13 cellular contexts compared by ENCODE assay signal in the genomic region with DNA sequence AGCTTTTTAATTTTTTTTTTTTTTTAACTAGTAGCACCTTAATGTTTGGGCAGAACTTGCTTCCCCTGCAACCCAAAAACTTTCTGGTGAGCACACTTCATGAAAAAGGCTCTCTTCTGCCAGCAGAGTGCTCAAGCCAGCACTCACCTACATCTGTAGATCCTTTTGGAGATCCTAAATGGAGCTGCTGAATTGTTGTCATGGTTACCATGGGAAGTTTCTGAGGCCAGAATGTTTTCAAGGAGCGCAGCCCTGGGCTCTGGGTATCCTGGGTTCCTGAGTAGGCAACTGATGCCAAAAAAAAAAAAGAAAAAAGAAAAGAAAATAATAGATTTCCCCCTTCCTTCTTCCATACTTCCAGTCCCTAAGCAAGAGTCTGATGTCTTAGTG. TPM values are rescaled to one million over a fixed set of nuclear protein-coding genes. Genes with fewer than 3 reads are reported as not detected.
DNase-seq lines count a peak whose midpoint lies in the region; ATAC-seq and TF ChIP-seq lines count a peak whose summit lies in the region.
"Had no signal": no experiment of that assay in that cellular context is flagged by ENCODE, and none has a peak within 500 bp of the region (broad histone marks: within the 10 kb centered on the region; RNA-seq: fewer than 3 reads in every experiment).

No MANE protein-coding gene starts in this region.

- peaks cover 6% of the 10 kb centered on the region for H3K4me1 ChIP-seq in right cardiac atrium (ENCODE audit: control insufficient read depth, insufficient read depth, low read length)
- peaks cover 0 to 17% of the 10 kb centered on the region in 2 donors for H3K4me1 ChIP-seq in right atrium auricular region
- H3K4me1 ChIP-seq in lower lobe of right lung: peaks cover 36% of the 10 kb centered on the region
- peaks cover 16% of the 10 kb centered on the region for H3K4me1 ChIP-seq in upper lobe of right lung

- peaks cover 8% of the 10 kb centered on the region for H3K36me3 Mint-ChIP-seq in activated B cell treated with CpG ODN at 0.5 μM for 24 hours (ENCODE audit: low read depth)

- TF ChIP-seq CTCF in right atrium auricular region (IDR thresholded peaks at IDR 0.05): no peak
- TF ChIP-seq CTCF in activated B cell treated with CpG ODN at 0.5 μM for 24 hours (IDR thresholded peaks at IDR 0.05): no peak
- no peak for TF ChIP-seq CTCF in lower lobe of right lung (IDR thresholded peaks at IDR 0.05)
- no peak for TF ChIP-seq CTCF in upper lobe of right lung (IDR thresholded peaks at IDR 0.05)

- H3K4me3 Mint-ChIP-seq in activated B cell treated with CpG ODN at 0.5 μM for 24 hours: peak overlapping the region; percentile 64

- no peak overlapping the region for H3K4me3 ChIP-seq in right cardiac atrium (ENCODE audit: low read length)
- H3K4me3 ChIP-seq in right atrium auricular region: no peak overlapping the region
- no peak overlapping the region for H3K4me3 ChIP-seq in lower lobe of right lung
- H3K4me3 ChIP-seq in upper lobe of right lung: no peak overlapping the region
- H3K4me3 ChIP-seq: esophagus muscularis mucosa, MG63 had no signal

- CTCF ChIA-PET in activated B cell treated with CpG ODN at 0.5 μM for 24 hours (lab: Charles Lee): interaction anchor here (0.6 to 3.6 kb wide), 12 partner anchors 16 to 267 kb away, joined by 3 to 28 read pairs (median 4); partner anchors contain the start of gene BOD1

- ATAC-seq in right cardiac atrium (no peak), activated B cell treated with CpG ODN at 0.5 μM for 24 hours (ENCODE audit: low read depth) (no peak), lower lobe of right lung (no peak), upper lobe of right lung (no peak), HG02852 (IDR thresholded peaks at IDR 0.05; ENCODE audit: unreplicated experiment) (no peak)

- H3K27ac ChIP-seq in right cardiac atrium (ENCODE audit: low read length): peak overlapping the region; percentile 38
- no peak overlapping the region for H3K27ac ChIP-seq in right atrium auricular region
- peak overlapping the region; percentile 49 for H3K27ac ChIP-seq in lower lobe of right lung
- peak overlapping the region; percentile 30 for H3K27ac ChIP-seq in upper lobe of right lung
- H3K27ac ChIP-seq: esophagus muscularis mucosa had no signal

- H3K27me3 Mint-ChIP-seq in activated B cell treated with CpG ODN at 0.5 μM for 24 hours: no peaks in the 10 kb centered on the region

- WGBS in right cardiac atrium: 83% methylated on average over 1 of the region's 1 CpG

- peaks cover 6% of the 10 kb centered on the region for H3K9me3 Mint-ChIP-seq in activated B cell treated with CpG ODN at 0.5 μM for 24 hours

- peaks cover 63% of the 10 kb centered on the region for H3K4me1 Mint-ChIP-seq in activated B cell treated with CpG ODN at 0.5 μM for 24 hours

- peak overlapping the region; percentile 84 for H3K27ac Mint-ChIP-seq in activated B cell treated with CpG ODN at 0.5 μM for 24 hours

- DNase-seq in right cardiac atrium (no peak), right atrium auricular region (ENCODE audit: low spot score) (no peak), activated B cell treated with CpG ODN at 0.5 μM for 24 hours (no peak), lower lobe of right lung (no peak), upper lobe of right lung (no peak), NCI-H226 (no peak), islet precursor cell (no peak)
- DNase-seq: AML-193, MG63, NCI-H2171, SW 1271 had no signal

- H3K27me3 ChIP-seq in right cardiac atrium (ENCODE audit: control insufficient read depth, insufficient read depth): no peaks in the 10 kb centered on the region
- no peaks in the 10 kb centered on the region for H3K27me3 ChIP-seq in right atrium auricular region
- H3K27me3 ChIP-seq in lower lobe of right lung (ENCODE audit: low read depth): no peaks in the 10 kb centered on the region
- H3K27me3 ChIP-seq in upper lobe of right lung: no peaks in the 10 kb centered on the region
- H3K27me3 ChIP-seq: esophagus muscularis mucosa, MG63 had no signal

- no peaks in the 10 kb centered on the region for H3K9me3 ChIP-seq in right cardiac atrium (ENCODE audit: control insufficient read depth, low read length)
- H3K9me3 ChIP-seq in right atrium auricular region: no peaks in the 10 kb centered on the region
- H3K9me3 ChIP-seq in lower lobe of right lung: no peaks in the 10 kb centered on the region
- H3K9me3 ChIP-seq in upper lobe of right lung: no peaks in the 10 kb centered on the region
- H3K9me3 ChIP-seq: esophagus muscularis mucosa had no signal

- H3K36me3 ChIP-seq in right atrium auricular region: no peaks in the 10 kb centered on the region
- no peaks in the 10 kb centered on the region for H3K36me3 ChIP-seq in lower lobe of right lung
- H3K36me3 ChIP-seq in upper lobe of right lung: no peaks in the 10 kb centered on the region
- H3K36me3 ChIP-seq: MG63 had no signal

- POLR2A ChIA-PET in activated B cell treated with CpG ODN at 0.5 μM for 24 hours (lab: Charles Lee): interaction anchor here (0.8 to 3.3 kb wide), 13 partner anchors 8 to 204 kb away, joined by 3 to 22 read pairs (median 5); no protein-coding TSS in a partner anchor

- intact Hi-C loops in right cardiac atrium (cut with DNase I) (loop anchor here in 2 of 4 donors (5.0 to 10.0 kb wide), 4 partner anchors 87 to 270 kb away; partner anchors contain the start of gene BOD1 (in 1 of the 2)), activated B cell treated with CpG ODN at 0.5 μM for 24 hours (cut with micrococcal nuclease) (loop anchor here (2.0 to 10.0 kb wide), 5 partner anchors 52 to 1203 kb away; partner anchors contain the start of gene CREBRF), lower lobe of right lung (cut with DNase I) (no loop called here), upper lobe of right lung (cut with DNase I) (no loop called here)

RNA-seq across cellular contexts. Expression of gene CPEB4, which starts 3.1 kb away (rescaled TPM):
- 100 to 1,000 TPM in 2 of 4 donors, 10 to 100 TPM in 2; 92.4 to 152 (median 98.8) TPM for total RNA-seq in right cardiac atrium
- polyA plus RNA-seq in right cardiac atrium: 23.9 TPM
- 100 to 1,000 TPM in 1 of 2 donors, 10 to 100 TPM in 1; 79.5 to 127 TPM for total RNA-seq in right atrium auricular region
- 26.9 and 30.0 TPM in 2 replicates for total RNA-seq in activated B cell treated with CpG ODN at 0.5 μM for 24 hours
- total RNA-seq in lower lobe of right lung: 67.5 TPM
- total RNA-seq in upper lobe of right lung: 62.4 TPM

Comparison
In these comparisons a context has a peak if more than half of its experiments do, and no peak if none do; other contexts are left out.
1. H3K27ac ChIP-seq: peak in right cardiac atrium (single experiment), lower lobe of right lung (single experiment) and upper lobe of right lung (single experiment); none in right atrium auricular region (0 of 2).